Comparison of ENCODE assay signal across 17 cellular contexts in genomic region chr3:120113128-120114116, GRCh38. TPM values are rescaled to one million over a fixed set of nuclear protein-coding genes. Genes with fewer than 3 reads are reported as not detected.
A peak's percentile ranks its signal among the peaks of the same experiment; 100 is the strongest.
DNase-seq lines count a peak whose midpoint lies in the region; ATAC-seq, FAIRE-seq and TF ChIP-seq lines count a peak whose summit lies in the region.
"Had no signal": no experiment of that assay in that cellular context is flagged by ENCODE, and none has a peak within 500 bp of the region (broad histone marks: within the 10 kb centered on the region; RNA-seq: fewer than 3 reads in every experiment).

No MANE protein-coding gene starts in this region.

- peaks cover 12% of the 10 kb centered on the region for H3K36me3 Mint-ChIP-seq in natural killer cell treated with Interleukin-12 subunit alpha and Interleukin-12 subunit beta and Interleukin-15 and Interleukin-18, amount 100 ng/mL, for 72 hours

- ATAC-seq in GM18868 (IDR thresholded peaks at IDR 0.05; ENCODE audit: unreplicated experiment): no peak
- ATAC-seq in natural killer cell treated with Interleukin-12 subunit alpha and Interleukin-12 subunit beta and Interleukin-15 and Interleukin-18, amount 100 ng/mL, for 72 hours: no peak
- ATAC-seq: gastrocnemius medialis had no signal

- dilution Hi-C loops in mammary epithelial cell (cut with HindIII; ENCODE audit: low sequenced_read_pairs): no loop called here
- dilution Hi-C loops in keratinocyte (cut with MboI; ENCODE audit: extremely low pct_ligation_motif_present, low sequenced_read_pairs): no loop called here

- FAIRE-seq in keratinocyte (lab: Jason Lieb, UNC) (peak; percentile 97), kidney (lab: Jason Lieb, UNC) (no peak)
- FAIRE-seq: H1 had no signal

- no peaks in the 10 kb centered on the region for H3K4me1 Mint-ChIP-seq in natural killer cell treated with Interleukin-12 subunit alpha and Interleukin-12 subunit beta and Interleukin-15 and Interleukin-18, amount 100 ng/mL, for 72 hours (ENCODE audit: low read depth in 2 of 2)

- peaks cover 5% of the 10 kb centered on the region for H3K9me3 Mint-ChIP-seq in natural killer cell treated with Interleukin-12 subunit alpha and Interleukin-12 subunit beta and Interleukin-15 and Interleukin-18, amount 100 ng/mL, for 72 hours

- H2AFZ ChIP-seq in mammary epithelial cell (ENCODE audit: low read depth, low read length) (no peak overlapping the region), keratinocyte (ENCODE audit: control insufficient read depth, low read length) (no peak overlapping the region)
- H2AFZ ChIP-seq: parathyroid adenoma had no signal

- peaks cover 0 to 7% of the 10 kb centered on the region in 2 donors for H3K27me3 Mint-ChIP-seq in natural killer cell treated with Interleukin-12 subunit alpha and Interleukin-12 subunit beta and Interleukin-15 and Interleukin-18, amount 100 ng/mL, for 72 hours
- H3K27me3 Mint-ChIP-seq: stimulated activated naive CD8-positive, alpha-beta T cell treated with anti-CD3 and anti-CD28 coated beads, Interleukin-15, Interleukin-2, amounts not matched to agents 100 ng/mL and 50 ng/mL, for 24 hours had no signal

- H3K27ac ChIP-seq in mammary epithelial cell (ENCODE audit: insufficient read depth, low read depth, low read length): peak overlapping the region; percentile 89
- H3K27ac ChIP-seq in keratinocyte (ENCODE audit: control insufficient read depth, insufficient read depth, low read length): peak overlapping the region; percentile 93
- H3K27ac ChIP-seq in kidney (ENCODE audit: low read depth in 2 of 2, low read length in 2 of 2): no peak overlapping the region
- H3K27ac ChIP-seq: ascending aorta, gastrocnemius medialis, parathyroid adenoma, VCaP had no signal

- H3K9me3 ChIP-seq in mammary epithelial cell (replicated peaks; ENCODE audit: insufficient read depth, low read length): no peaks in the 10 kb centered on the region
- no peaks in the 10 kb centered on the region for H3K9me3 ChIP-seq in keratinocyte (ENCODE audit: control insufficient read depth, low read depth, low read length)
- H3K9me3 ChIP-seq in kidney (ENCODE audit: control insufficient read depth in 1 of 2, low read length in 2 of 2): peaks cover 0 to 5% of the 10 kb centered on the region in 2 donors
- H3K9me3 ChIP-seq: ascending aorta, gastrocnemius medialis had no signal

- no peak overlapping the region for H3K4me3 Mint-ChIP-seq in natural killer cell treated with Interleukin-12 subunit alpha and Interleukin-12 subunit beta and Interleukin-15 and Interleukin-18, amount 100 ng/mL, for 72 hours
- H3K4me3 Mint-ChIP-seq: stimulated activated naive CD8-positive, alpha-beta T cell treated with anti-CD3 and anti-CD28 coated beads, Interleukin-15, Interleukin-2, amounts not matched to agents 100 ng/mL and 50 ng/mL, for 24 hours had no signal

- no peaks in the 10 kb centered on the region for H3K79me2 ChIP-seq in mammary epithelial cell (ENCODE audit: insufficient read depth, low read length)
- H3K79me2 ChIP-seq in keratinocyte (ENCODE audit: control insufficient read depth, insufficient read depth, low read length): no peaks in the 10 kb centered on the region
- H3K79me2 ChIP-seq: parathyroid adenoma had no signal

- WGBS in mammary epithelial cell (ENCODE audit: low coverage, missing lambda C conversion rate): 23% methylated on average over 8 of the region's 8 CpGs

- H3K27me3 ChIP-seq in mammary epithelial cell (ENCODE audit: insufficient read depth, low read length): no peaks in the 10 kb centered on the region
- no peaks in the 10 kb centered on the region for H3K27me3 ChIP-seq in keratinocyte (ENCODE audit: control insufficient read depth, extremely low read depth, insufficient read depth, low read length)
- H3K27me3 ChIP-seq: ascending aorta, gastrocnemius medialis had no signal

- CTCF ChIA-PET in mammary epithelial cell (lab: Charles Lee; ENCODE audit: low non-redundant PET): interaction anchor here (0.6 kb wide), 1 partner anchor 42 kb away, joined by 3 read pairs; no protein-coding TSS in a partner anchor

- H3K4me1 ChIP-seq in mammary epithelial cell (ENCODE audit: insufficient read depth, low read length) (peaks cover 46% of the 10 kb centered on the region), keratinocyte (ENCODE audit: control insufficient read depth, extremely low read depth, insufficient read depth, low read length) (peaks cover 46% of the 10 kb centered on the region), kidney (ENCODE audit: control insufficient read depth in 1 of 2, insufficient read depth in 1 of 2, low read depth in 1 of 2, low read length in 2 of 2) (no peaks in the 10 kb centered on the region)
- H3K4me1 ChIP-seq: ascending aorta, gastrocnemius medialis, parathyroid adenoma had no signal

- H3K9ac ChIP-seq in mammary epithelial cell (ENCODE audit: insufficient read depth, low read length): peak overlapping the region; percentile 81
- H3K9ac ChIP-seq in keratinocyte (ENCODE audit: control insufficient read depth, extremely low read depth, insufficient read depth, low read length): peak overlapping the region; percentile 63
- no peak overlapping the region for H3K9ac ChIP-seq in kidney (ENCODE audit: low read length in 2 of 2)
- H3K9ac ChIP-seq: parathyroid adenoma had no signal

- TF ChIP-seq CTCF in mammary epithelial cell (conservative IDR thresholded peaks at IDR 0.05 in 1 of 2, IDR thresholded peaks at IDR 0.05 in 1 of 2; ENCODE audit: extremely low read depth in 1 of 2, insufficient read depth in 1 of 2, low read depth in 1 of 2, low read length in 2 of 2) (no peak), keratinocyte (optimal IDR thresholded peaks at IDR 0.05 in 1 of 3, IDR thresholded peaks at IDR 0.05 in 1 of 3, conservative IDR thresholded peaks at IDR 0.05 in 1 of 3; ENCODE audit: extremely low read depth in 1 of 3, insufficient read depth in 2 of 3, low read length in 3 of 3) (no peak), kidney (IDR thresholded peaks at IDR 0.05; ENCODE audit: borderline replicate concordance, extremely low read depth, insufficient read depth) (no peak)

- H3K36me3 ChIP-seq in mammary epithelial cell (ENCODE audit: insufficient read depth, low read length): no peaks in the 10 kb centered on the region
- H3K36me3 ChIP-seq in keratinocyte (ENCODE audit: control insufficient read depth in 2 of 2, extremely low read depth in 1 of 2, insufficient read depth in 2 of 2, low read length in 2 of 2): no peaks in the 10 kb centered on the region
- no peaks in the 10 kb centered on the region for H3K36me3 ChIP-seq in kidney (ENCODE audit: control insufficient read depth in 1 of 2, insufficient read depth in 2 of 2, low read length in 2 of 2)
- H3K36me3 ChIP-seq: ascending aorta, gastrocnemius medialis had no signal

- no peak overlapping the region for H3K4me3 ChIP-seq in mammary epithelial cell (replicated peaks in 1 of 3; ENCODE audit: insufficient read depth in 1 of 3, low read depth in 2 of 3, low read length in 3 of 3)
- peak overlapping the region in 2 of 3 experiments; percentile 7 to 11 for H3K4me3 ChIP-seq in keratinocyte (ENCODE audit: control insufficient read depth in 2 of 3, extremely low read depth in 1 of 3, insufficient read depth in 2 of 3, low read depth in 1 of 3, low read length in 3 of 3)
- no peak overlapping the region for H3K4me3 ChIP-seq in kidney (ENCODE audit: low read length in 2 of 2)
- H3K4me3 ChIP-seq: ascending aorta, gastrocnemius medialis had no signal

- intact Hi-C loops in mammary epithelial cell (cut with micrococcal nuclease) (loop anchor here (1.0 to 2.0 kb wide), 5 partner anchors 18 to 57 kb away; no protein-coding TSS in a partner anchor), kidney (cut with DNase I) (no loop called here)

- BruUV-seq in mammary epithelial cell (replicated peaks; lab: Mats Ljungman, UMichigan): TSS peak; percentile 95

- no peaks in the 10 kb centered on the region for H4K20me1 ChIP-seq in mammary epithelial cell (ENCODE audit: insufficient read depth, low read length)
- H4K20me1 ChIP-seq in keratinocyte (ENCODE audit: control insufficient read depth, extremely low read depth, insufficient read depth, low read length): no peaks in the 10 kb centered on the region

- no peak overlapping the region for H3K27ac Mint-ChIP-seq in natural killer cell treated with Interleukin-12 subunit alpha and Interleukin-12 subunit beta and Interleukin-15 and Interleukin-18, amount 100 ng/mL, for 72 hours
- H3K27ac Mint-ChIP-seq: stimulated activated naive CD8-positive, alpha-beta T cell treated with anti-CD3 and anti-CD28 coated beads, Interleukin-15, Interleukin-2, amounts not matched to agents 100 ng/mL and 50 ng/mL, for 24 hours had no signal

- H3K9me1 ChIP-seq in keratinocyte (ENCODE audit: control insufficient read depth, extremely low read depth, insufficient read depth, low read length): no peaks in the 10 kb centered on the region

- in situ Hi-C loops in ACHN (cut with HindIII; ENCODE audit: low pct_ligation_motif_present, low pct_unique_long_range_greater_than_20kb, low sequenced_read_pairs): no loop called here
- in situ Hi-C loops in mammary epithelial cell (cut with MboI; ENCODE audit: low sequenced_read_pairs in 2 of 2): no loop called here

- DNase-seq in ACHN (peak; percentile 54), LHCN-M2 (ENCODE audit: low read depth) (peak; percentile 88), mammary epithelial cell (peak; percentile 99), keratinocyte (ENCODE audit: low read depth, low spot score) (peak; percentile 66), kidney (no peak), SIG-M5 (lab: John Stamatoyannopoulos, UW) (no peak)
- no peak for DNase-seq in natural killer cell treated with Interleukin-12 subunit alpha and Interleukin-12 subunit beta and Interleukin-15 and Interleukin-18, amount 100 ng/mL, for 72 hours (ENCODE audit: low spot score)
- DNase-seq: activated CD8-positive, alpha-beta memory T cell treated with anti-CD3 and anti-CD28 coated beads, Interleukin-2, amount 50 U/mL, for 48 hours; gastrocnemius medialis; KBM-7; RPMI8226 had no signal

- H3K4me2 ChIP-seq in mammary epithelial cell (ENCODE audit: insufficient read depth, low read depth, low read length) (peak overlapping the region; percentile 63), keratinocyte (ENCODE audit: control insufficient read depth, extremely low read depth, insufficient read depth, low read depth, low read length) (peak overlapping the region; percentile 72)

RNA-seq across cellular contexts. Expression of gene GSK3B, which starts 19.2 kb away (rescaled TPM):
- total RNA-seq in LHCN-M2 (2014; rRNA removed) (43.3 and 46.5 TPM in 2 replicates), mammary epithelial cell (10 to 100 TPM; 95.8 to 96.4 TPM), kidney (52.1 TPM)
- 22.8 TPM for polyA plus RNA-seq in LHCN-M2 (2012)
- polyA plus RNA-seq in mammary epithelial cell (48.8 TPM), keratinocyte (62.0 to 73.3 TPM (median 68.5 TPM) in 3 replicates), kidney (ENCODE audit: insufficient read depth, low read depth, low replicate concordance) (6.4 TPM)
- polyA minus RNA-seq in mammary epithelial cell (154 TPM), keratinocyte (122 to 165 TPM (median 142 TPM) in 3 replicates)
- 10.7 TPM for polyA plus RNA-seq in keratinocyte (2011; ENCODE audit: low read depth)
- 44.5 and 70.9 TPM in 2 replicates for polyA plus RNA-seq in keratinocyte (2011; cell fraction: cytosol; rRNA removed)
- polyA plus RNA-seq in keratinocyte (2011; cell fraction: nucleus; rRNA removed): 52.7 and 60.1 TPM in 2 replicates
- 33.2 and 50.8 TPM in 2 replicates for polyA plus RNA-seq in keratinocyte (2012; ENCODE audit: low replicate concordance)
- polyA minus RNA-seq in keratinocyte (2011; cell fraction: cytosol; rRNA and poly(A)+ RNA removed): 90.7 TPM
- 97.9 and 213 TPM in 2 replicates for polyA minus RNA-seq in keratinocyte (2011; cell fraction: nucleus; rRNA and poly(A)+ RNA removed)
- 10 to 100 TPM; 43.9 to 44.3 TPM for total RNA-seq in natural killer cell treated with Interleukin-12 subunit alpha and Interleukin-12 subunit beta and Interleukin-15 and Interleukin-18, amount 100 ng/mL, for 72 hours

Comparison
In these comparisons a context has a peak if more than half of its experiments do, and no peak if none do; other contexts are left out.
1. DNase-seq: peak in ACHN (single experiment), LHCN-M2 (single experiment), mammary epithelial cell (single experiment) and keratinocyte (single experiment); none in kidney (single experiment), SIG-M5 (single experiment) and natural killer cell treated with Interleukin-12 subunit alpha and Interleukin-12 subunit beta and Interleukin-15 and Interleukin-18, amount 100 ng/mL, for 72 hours (single experiment).
2. H3K27ac ChIP-seq: peak in mammary epithelial cell (single experiment) and keratinocyte (single experiment); none in kidney (0 of 2).
3. H3K4me3 ChIP-seq: peak in keratinocyte (2 of 3); none in mammary epithelial cell (0 of 3) and kidney (0 of 2).
4. H3K9ac ChIP-seq: peak in mammary epithelial cell (single experiment) and keratinocyte (single experiment); none in kidney (0 of 2).